33 cellular contexts compared by ENCODE assay signal in genomic region chr17:45257115-45257514, GRCh38. TPM values are rescaled to one million over a fixed set of nuclear protein-coding genes. Genes with fewer than 3 reads are reported as not detected.
DNase-seq lines count a peak whose midpoint lies in the region; ATAC-seq and TF ChIP-seq lines count a peak whose summit lies in the region.
"Had no signal": no experiment of that assay in that cellular context is flagged by ENCODE, and none has a peak within 500 bp of the region (broad histone marks: within the 10 kb centered on the region; RNA-seq: fewer than 3 reads in every experiment).

No MANE protein-coding gene starts in this region.

- H3K4me1 ChIP-seq in CD4-positive, alpha-beta memory T cell (ENCODE audit: insufficient read depth, low read length), result peaks cover 40% of the 10 kb centered on the region
- H3K4me1 ChIP-seq in mesendoderm (ENCODE audit: control insufficient read depth, low read depth, low read length), result peaks cover 2% of the 10 kb centered on the region
- peaks cover 0 to under 1% of the 10 kb centered on the region in 2 donors for H3K4me1 ChIP-seq in ascending aorta
- H3K4me1 ChIP-seq: foreskin keratinocyte had no signal

- H3K27me3 ChIP-seq in CD4-positive, alpha-beta memory T cell (ENCODE audit: insufficient read depth, low read length), result no peaks in the 10 kb centered on the region
- no peaks in the 10 kb centered on the region for H3K27me3 ChIP-seq in mesendoderm (ENCODE audit: insufficient read depth, low read length, poor library complexity)
- no peaks in the 10 kb centered on the region for H3K27me3 ChIP-seq in ascending aorta
- H3K27me3 ChIP-seq: body of pancreas, esophagus squamous epithelium, heart left ventricle, thyroid gland, vagina had no signal

- no peaks in the 10 kb centered on the region for H3K36me3 ChIP-seq in CD4-positive, alpha-beta memory T cell (ENCODE audit: insufficient read depth, low read length)
- H3K36me3 ChIP-seq in mesendoderm (ENCODE audit: control insufficient read depth, insufficient read depth, low read length), result no peaks in the 10 kb centered on the region
- no peaks in the 10 kb centered on the region for H3K36me3 ChIP-seq in ascending aorta
- H3K36me3 ChIP-seq: esophagus squamous epithelium, heart left ventricle, thyroid gland, vagina had no signal

- H3K4ac ChIP-seq in mesendoderm (ENCODE audit: low read depth, low read length), result no peak overlapping the region

- no peak for TF ChIP-seq CTCF in WTC11 (IDR thresholded peaks at IDR 0.05)
- TF ChIP-seq CTCF in ascending aorta (IDR thresholded peaks at IDR 0.05), result no peak

- no peaks in the 10 kb centered on the region for H3K79me2 ChIP-seq in mesendoderm (ENCODE audit: control insufficient read depth, insufficient read depth, low read length)

- no peak overlapping the region for H3K23ac ChIP-seq in mesendoderm (ENCODE audit: low read length)

- POLR2A ChIA-PET in CD4-positive, alpha-beta memory T cell (lab: Charles Lee; ENCODE audit: partially characterized antibody), result interaction anchor here (3.1 to 30.3 kb wide), 2 partner anchors 10 to 32 kb away, joined by 23 to 1143 read pairs; partner anchors contain the start of gene FMNL1
- POLR2A ChIA-PET in WTC11 (lab: Charles Lee), result interaction anchor here (0.9 kb wide), 1 partner anchor 9 kb away, joined by 3 read pairs; no protein-coding TSS in a partner anchor

- no peak for DNase-seq in activated CD4-positive, alpha-beta T cell treated with anti-CD3 and anti-CD28 coated beads, Interleukin-2, amount 10 ng/mL, durations not matched to agents 24 days and 14 days
- DNase-seq in activated CD4-positive, alpha-beta T cell treated with anti-CD3 and anti-CD28 coated beads for 4 hours, result no peak
- no peak for DNase-seq in CD4-positive, alpha-beta memory T cell
- no peak for DNase-seq in WTC11 (ENCODE audit: low spot score)
- DNase-seq in mesendoderm, result no peak
- no peak for DNase-seq in HuH-7.5 (ENCODE audit: low spot score)
- DNase-seq in ascending aorta (ENCODE audit: low spot score in 2 of 2), result no peak
- DNase-seq in natural killer cell treated with Interleukin-12 subunit alpha and Interleukin-12 subunit beta and Interleukin-15 and Interleukin-18, amount 100 ng/mL, for 72 hours (ENCODE audit: low spot score), result no peak
- DNase-seq: activated CD4-positive, alpha-beta memory T cell treated with anti-CD3 and anti-CD28 coated beads for 36 hours; body of pancreas; dermis blood vessel endothelial cell; esophagus squamous epithelium; foreskin keratinocyte; heart left ventricle; NCI-H1436; NCI-H2107; NCI-H446; NCI-H748 treated with DMSO at 0.1 percent for 48 hours; nucleus accumbens; psoas muscle; Right ventricle myocardium superior; stimulated activated CD4-positive, alpha-beta T cell treated with anti-CD3 and anti-CD28 coated beads, Interleukin-12 subunit alpha, Interleukin-12 subunit beta, amount 100 ng/mL, for 4 hours; stimulated activated CD4-positive, alpha-beta T cell treated with anti-CD3 and anti-CD28 coated beads, Interleukin-2, amount 100 ng/mL, for 48 hours; T-helper 9 cell; thyroid gland; WERI-Rb-1 had no signal

- intact Hi-C loops in activated CD4-positive, alpha-beta T cell treated with anti-CD3 and anti-CD28 coated beads, Interleukin-2, amount 10 ng/mL, durations not matched to agents 24 days and 14 days (cut with micrococcal nuclease), result no loop called here
- intact Hi-C loops in CD4-positive, alpha-beta memory T cell (cut with micrococcal nuclease), result no loop called here
- intact Hi-C loops in ascending aorta (cut with DNase I), result no loop called here

- no peak for ATAC-seq in WTC11
- no peak for ATAC-seq in natural killer cell treated with Interleukin-12 subunit alpha and Interleukin-12 subunit beta and Interleukin-15 and Interleukin-18, amount 100 ng/mL, for 72 hours
- ATAC-seq: body of pancreas, foreskin keratinocyte, heart left ventricle, Panc1, psoas muscle, sciatic nerve had no signal

- H4K5ac ChIP-seq in mesendoderm (ENCODE audit: low read length), result no peak overlapping the region

- no peak overlapping the region for H2BK120ac ChIP-seq in mesendoderm (ENCODE audit: low read depth, low read length)

- H3K4me1 Mint-ChIP-seq in activated CD4-positive, alpha-beta T cell treated with anti-CD3 and anti-CD28 coated beads, Interleukin-2, amount 10 ng/mL, durations not matched to agents 24 days and 14 days, result peaks cover 38% of the 10 kb centered on the region
- peaks cover 30 to 69% (median 45%) of the 10 kb centered on the region in 4 donors for H3K4me1 Mint-ChIP-seq in CD4-positive, alpha-beta memory T cell
- H3K4me1 Mint-ChIP-seq in WTC11, result peaks cover 20% of the 10 kb centered on the region
- peaks cover 21 to 29% of the 10 kb centered on the region in 2 donors for H3K4me1 Mint-ChIP-seq in natural killer cell treated with Interleukin-12 subunit alpha and Interleukin-12 subunit beta and Interleukin-15 and Interleukin-18, amount 100 ng/mL, for 72 hours (ENCODE audit: low read depth in 2 of 2)

- H3K56ac ChIP-seq in mesendoderm (ENCODE audit: low read length), result peak overlapping the region; percentile 31

- no peak overlapping the region for H3K27ac ChIP-seq in CD4-positive, alpha-beta memory T cell (ENCODE audit: low read depth, low read length)
- H3K27ac ChIP-seq in mesendoderm (ENCODE audit: low read depth, low read length), result no peak overlapping the region
- H3K27ac ChIP-seq in ascending aorta, result no peak overlapping the region
- H3K27ac ChIP-seq: body of pancreas, esophagus squamous epithelium, foreskin keratinocyte, heart left ventricle, psoas muscle, thyroid gland, vagina, WERI-Rb-1 had no signal

- no peak overlapping the region for H3K4me2 ChIP-seq in mesendoderm (ENCODE audit: low read length)

- CTCF ChIA-PET in CD4-positive, alpha-beta memory T cell (lab: Charles Lee; ENCODE audit: partially characterized antibody), result interaction anchor here (0.7 to 4.2 kb wide), 6 partner anchors 10 to 63 kb away, joined by 3 to 20 read pairs (median 3); no protein-coding TSS in a partner anchor
- CTCF ChIA-PET in WTC11 (lab: Charles Lee), result interaction anchor here (0.5 to 4.9 kb wide), 20 partner anchors 10 to 690 kb away, joined by 3 to 32 read pairs (median 5); partner anchors contain the start of genes ACBD4 and HEXIM1

- H3K27me3 Mint-ChIP-seq in activated CD4-positive, alpha-beta T cell treated with anti-CD3 and anti-CD28 coated beads, Interleukin-2, amount 10 ng/mL, durations not matched to agents 24 days and 14 days, result no peaks in the 10 kb centered on the region
- no peaks in the 10 kb centered on the region for H3K27me3 Mint-ChIP-seq in CD4-positive, alpha-beta memory T cell
- H3K27me3 Mint-ChIP-seq in WTC11 (ENCODE audit: low read depth), result peaks cover 13% of the 10 kb centered on the region
- no peaks in the 10 kb centered on the region for H3K27me3 Mint-ChIP-seq in natural killer cell treated with Interleukin-12 subunit alpha and Interleukin-12 subunit beta and Interleukin-15 and Interleukin-18, amount 100 ng/mL, for 72 hours
- H3K27me3 Mint-ChIP-seq: activated CD4-positive, alpha-beta memory T cell treated with anti-CD3 and anti-CD28 coated beads for 36 hours had no signal

- H3K79me1 ChIP-seq in mesendoderm (ENCODE audit: low read length), result no peaks in the 10 kb centered on the region

- H2BK15ac ChIP-seq in mesendoderm (replicated peaks; ENCODE audit: low read depth), result no peak overlapping the region

- H2BK5ac ChIP-seq in mesendoderm (ENCODE audit: low read length), result no peak overlapping the region

- peaks cover 10% of the 10 kb centered on the region for H3K36me3 Mint-ChIP-seq in activated CD4-positive, alpha-beta T cell treated with anti-CD3 and anti-CD28 coated beads, Interleukin-2, amount 10 ng/mL, durations not matched to agents 24 days and 14 days (ENCODE audit: low read depth)
- peaks cover 0 to 6% of the 10 kb centered on the region in 2 donors for H3K36me3 Mint-ChIP-seq in CD4-positive, alpha-beta memory T cell
- H3K36me3 Mint-ChIP-seq in WTC11, result no peaks in the 10 kb centered on the region
- no peaks in the 10 kb centered on the region for H3K36me3 Mint-ChIP-seq in natural killer cell treated with Interleukin-12 subunit alpha and Interleukin-12 subunit beta and Interleukin-15 and Interleukin-18, amount 100 ng/mL, for 72 hours
- H3K36me3 Mint-ChIP-seq: activated CD4-positive, alpha-beta memory T cell treated with anti-CD3 and anti-CD28 coated beads for 36 hours had no signal

- H4K8ac ChIP-seq in mesendoderm (ENCODE audit: low read depth, low read length), result no peak overlapping the region

- H3K9me3 ChIP-seq in CD4-positive, alpha-beta memory T cell (ENCODE audit: control insufficient read depth in 1 of 2, low read length in 2 of 2), result no peaks in the 10 kb centered on the region
- no peaks in the 10 kb centered on the region for H3K9me3 ChIP-seq in ascending aorta
- H3K9me3 ChIP-seq: body of pancreas, esophagus squamous epithelium, heart left ventricle, psoas muscle, thyroid gland, vagina had no signal

- no peak overlapping the region for H2AK5ac ChIP-seq in mesendoderm (ENCODE audit: low read length)

- no peak overlapping the region for H3K9ac ChIP-seq in mesendoderm (ENCODE audit: low read length)

- no peak overlapping the region for H3K4me3 Mint-ChIP-seq in activated CD4-positive, alpha-beta T cell treated with anti-CD3 and anti-CD28 coated beads, Interleukin-2, amount 10 ng/mL, durations not matched to agents 24 days and 14 days
- H3K4me3 Mint-ChIP-seq in CD4-positive, alpha-beta memory T cell, result peak overlapping the region in 2 of 8 donors; percentile 12 to 78
- no peak overlapping the region for H3K4me3 Mint-ChIP-seq in WTC11
- H3K4me3 Mint-ChIP-seq in natural killer cell treated with Interleukin-12 subunit alpha and Interleukin-12 subunit beta and Interleukin-15 and Interleukin-18, amount 100 ng/mL, for 72 hours, result no peak overlapping the region
- H3K4me3 Mint-ChIP-seq: activated CD4-positive, alpha-beta memory T cell treated with anti-CD3 and anti-CD28 coated beads for 36 hours had no signal

- H3K27ac Mint-ChIP-seq in activated CD4-positive, alpha-beta T cell treated with anti-CD3 and anti-CD28 coated beads, Interleukin-2, amount 10 ng/mL, durations not matched to agents 24 days and 14 days, result peak overlapping the region; percentile 31
- peak overlapping the region in 4 of 7 donors; percentile 16 to 79 (median 49) for H3K27ac Mint-ChIP-seq in CD4-positive, alpha-beta memory T cell
- H3K27ac Mint-ChIP-seq in WTC11, result no peak overlapping the region
- no peak overlapping the region for H3K27ac Mint-ChIP-seq in natural killer cell treated with Interleukin-12 subunit alpha and Interleukin-12 subunit beta and Interleukin-15 and Interleukin-18, amount 100 ng/mL, for 72 hours
- H3K27ac Mint-ChIP-seq: activated CD4-positive, alpha-beta memory T cell treated with anti-CD3 and anti-CD28 coated beads for 36 hours had no signal

- H3K4me3 ChIP-seq in CD4-positive, alpha-beta memory T cell (ENCODE audit: low read length in 2 of 2), result no peak overlapping the region
- H3K4me3 ChIP-seq in mesendoderm (ENCODE audit: low read length), result no peak overlapping the region
- H3K4me3 ChIP-seq in ascending aorta, result no peak overlapping the region
- H3K4me3 ChIP-seq: body of pancreas, esophagus squamous epithelium, GM12878, heart left ventricle, psoas muscle, thyroid gland, vagina had no signal

- H3K18ac ChIP-seq in mesendoderm (ENCODE audit: low read length), result no peak overlapping the region

- no CpG with 5 or more reads among the region's 16 CpGs for WGBS in mesendoderm (ENCODE audit: extremely low coverage, insufficient coverage, low lambda C conversion rate)

- H3K9me3 Mint-ChIP-seq in activated CD4-positive, alpha-beta T cell treated with anti-CD3 and anti-CD28 coated beads, Interleukin-2, amount 10 ng/mL, durations not matched to agents 24 days and 14 days, result no peaks in the 10 kb centered on the region
- H3K9me3 Mint-ChIP-seq in CD4-positive, alpha-beta memory T cell, result no peaks in the 10 kb centered on the region
- H3K9me3 Mint-ChIP-seq in WTC11, result no peaks in the 10 kb centered on the region
- no peaks in the 10 kb centered on the region for H3K9me3 Mint-ChIP-seq in natural killer cell treated with Interleukin-12 subunit alpha and Interleukin-12 subunit beta and Interleukin-15 and Interleukin-18, amount 100 ng/mL, for 72 hours
- H3K9me3 Mint-ChIP-seq: activated CD4-positive, alpha-beta memory T cell treated with anti-CD3 and anti-CD28 coated beads for 36 hours had no signal

RNA-seq across cellular contexts. Expression of gene SPATA32, which starts 4.8 kb away (rescaled TPM):
- 0.28 and 0.40 TPM in 2 replicates for total RNA-seq in activated CD4-positive, alpha-beta T cell treated with anti-CD3 and anti-CD28 coated beads, Interleukin-2, amount 10 ng/mL, durations not matched to agents 24 days and 14 days
- total RNA-seq in CD4-positive, alpha-beta memory T cell, result under 1 TPM; 0.22 to 0.41 TPM
- polyA plus RNA-seq in CD4-positive, alpha-beta memory T cell, result under 1 TPM; 0.25 to 0.49 TPM
- total RNA-seq in WTC11 (2021) (0.14 to 0.15 TPM in 2 of 3 replicates, not detected in the other), ascending aorta (not detected)
- polyA plus RNA-seq in mesendoderm (2013, experiment 1 of 2), result not detected
- not detected for polyA plus RNA-seq in mesendoderm (2013, experiment 2 of 2)
- total RNA-seq in natural killer cell treated with Interleukin-12 subunit alpha and Interleukin-12 subunit beta and Interleukin-15 and Interleukin-18, amount 100 ng/mL, for 72 hours, result under 1 TPM; 0.62 to 0.81 TPM
- total RNA-seq: dermis blood vessel endothelial cell, esophagus squamous epithelium, foreskin keratinocyte, heart left ventricle, kidney epithelial cell, liver, myocyte, Right ventricle myocardium superior, sciatic nerve, thyroid gland, vagina had no signal
- polyA plus RNA-seq: foreskin keratinocyte, heart left ventricle, liver, psoas muscle had no signal

RNA-seq across cellular contexts. Expression of gene FMNL1, which starts 35.4 kb away (rescaled TPM):
- 325 and 329 TPM in 2 replicates for total RNA-seq in activated CD4-positive, alpha-beta T cell treated with anti-CD3 and anti-CD28 coated beads, Interleukin-2, amount 10 ng/mL, durations not matched to agents 24 days and 14 days
- 100 to 1,000 TPM; 403 to 405 TPM for total RNA-seq in CD4-positive, alpha-beta memory T cell
- polyA plus RNA-seq in CD4-positive, alpha-beta memory T cell, result 10 to 100 TPM in 1 of 2 donors, 1 to 10 TPM in 1; 8.1 to 64.4 TPM
- total RNA-seq in WTC11 (2021) (5.3 to 7.9 TPM (median 7.3 TPM) in 3 replicates), ascending aorta (10.7 TPM)
- polyA plus RNA-seq in mesendoderm (2013, experiment 1 of 2), result 3.0 TPM
- 3.6 TPM for polyA plus RNA-seq in mesendoderm (2013, experiment 2 of 2)
- total RNA-seq in natural killer cell treated with Interleukin-12 subunit alpha and Interleukin-12 subunit beta and Interleukin-15 and Interleukin-18, amount 100 ng/mL, for 72 hours, result 100 to 1,000 TPM; 280 to 380 TPM

RNA-seq across cellular contexts. Expression of gene MAP3K14, which starts 59.7 kb away (rescaled TPM):
- total RNA-seq in activated CD4-positive, alpha-beta T cell treated with anti-CD3 and anti-CD28 coated beads, Interleukin-2, amount 10 ng/mL, durations not matched to agents 24 days and 14 days, result 57.4 and 61.0 TPM in 2 replicates
- 10 to 100 TPM; 48.7 to 49.3 TPM for total RNA-seq in CD4-positive, alpha-beta memory T cell
- 10 to 100 TPM in 1 of 2 donors, 1 to 10 TPM in 1; 2.3 to 14.5 TPM for polyA plus RNA-seq in CD4-positive, alpha-beta memory T cell
- 3.3 to 4.0 TPM (median 3.8 TPM) in 3 replicates for total RNA-seq in WTC11 (2021)
- polyA plus RNA-seq in mesendoderm (2013, experiment 1 of 2), result 1.6 TPM
- polyA plus RNA-seq in mesendoderm (2013, experiment 2 of 2), result 2.0 TPM
- 7.7 TPM for total RNA-seq in ascending aorta
- 10 to 100 TPM; 65.9 to 75.4 TPM for total RNA-seq in natural killer cell treated with Interleukin-12 subunit alpha and Interleukin-12 subunit beta and Interleukin-15 and Interleukin-18, amount 100 ng/mL, for 72 hours

Comparison
In these comparisons a context has a peak if more than half of its experiments do, and no peak if none do; other contexts are left out.
1. H3K27ac Mint-ChIP-seq: peak in activated CD4-positive, alpha-beta T cell treated with anti-CD3 and anti-CD28 coated beads, Interleukin-2, amount 10 ng/mL, durations not matched to agents 24 days and 14 days (single experiment) and CD4-positive, alpha-beta memory T cell (4 of 7); none in WTC11 (single experiment) and natural killer cell treated with Interleukin-12 subunit alpha and Interleukin-12 subunit beta and Interleukin-15 and Interleukin-18, amount 100 ng/mL, for 72 hours (0 of 2).
2. RNA of gene FMNL1, which starts 35.4 kb away (total RNA-seq): 403 to 405 TPM in CD4-positive, alpha-beta memory T cell, 280 to 380 TPM in natural killer cell treated with Interleukin-12 subunit alpha and Interleukin-12 subunit beta and Interleukin-15 and Interleukin-18, amount 100 ng/mL, for 72 hours and 325 to 329 TPM in activated CD4-positive, alpha-beta T cell treated with anti-CD3 and anti-CD28 coated beads, Interleukin-2, amount 10 ng/mL, durations not matched to agents 24 days and 14 days; 10.7 TPM in ascending aorta (single experiment) and 5.3 to 7.9 TPM in WTC11; every median in the first group is over 10 times any median in the second.